ENCODE assay signal across 7 cellular contexts in genomic region chr2:218289639-218290315, GRCh38. TPM values are rescaled to one million over a fixed set of nuclear protein-coding genes. Genes with fewer than 3 reads are reported as not detected.
DNase-seq lines count a peak whose midpoint lies in the region; ATAC-seq, FAIRE-seq and TF ChIP-seq lines count a peak whose summit lies in the region.

No MANE protein-coding gene starts in this region.

- peak overlapping the region; percentile 69; the same call in 1 of the 2 replicates for H3K27ac ChIP-seq in KMS-11
- H3K27ac ChIP-seq in ascending aorta = peak overlapping the region; percentile 98 to 99
- H3K27ac ChIP-seq in stomach smooth muscle (ENCODE audit: low read length) = peak overlapping the region; percentile 92

- no peak overlapping the region for H3K4me3 ChIP-seq in KMS-11 (IDR thresholded peaks at IDR 0.05; ENCODE audit: insufficient read depth, low read depth, low read length)
- peak overlapping the region; percentile 73 to 88 for H3K4me3 ChIP-seq in ascending aorta
- H3K4me3 ChIP-seq in stomach smooth muscle (ENCODE audit: low read length in 2 of 2) = peak overlapping the region; percentile 74 to 90

- H2AFZ ChIP-seq in KMS-11 (ENCODE audit: low read depth) = no peak overlapping the region

- H3K9ac ChIP-seq in KMS-11 (no peak overlapping the region), stomach smooth muscle (ENCODE audit: low read length in 2 of 2) (peak overlapping the region; percentile 47 to 89)

- DNase-seq in ascending aorta (ENCODE audit: low spot score in 2 of 2) (no peak), left colon (no peak), activated gamma-delta T cell (lab: John Stamatoyannopoulos, UW) (no peak), DMS153 (lab: John Stamatoyannopoulos, UW) (no peak), GM12891 (ENCODE audit: insufficient read length, low spot score) (no peak)

- no peak for FAIRE-seq in GM12891 (lab: Jason Lieb, UNC)

- H3K4me1 ChIP-seq in KMS-11 (ENCODE audit: low read depth, poor library complexity, severe bottlenecking) (peaks cover 75% of the 10 kb centered on the region), ascending aorta (peaks cover 32 to 65% of the 10 kb centered on the region in 2 donors), stomach smooth muscle (ENCODE audit: control insufficient read depth, insufficient read depth, low read length) (peaks cover 52% of the 10 kb centered on the region)

- H3K27me3 ChIP-seq in KMS-11 (ENCODE audit: insufficient read depth, low read depth) = no peaks in the 10 kb centered on the region
- H3K27me3 ChIP-seq in ascending aorta = no peaks in the 10 kb centered on the region
- no peaks in the 10 kb centered on the region for H3K27me3 ChIP-seq in stomach smooth muscle (ENCODE audit: control insufficient read depth in 1 of 2, insufficient read depth in 2 of 2, low read length in 2 of 2)

- H4K20me1 ChIP-seq in KMS-11 (ENCODE audit: insufficient read depth) = no peaks in the 10 kb centered on the region

- H3K4me2 ChIP-seq in KMS-11 = peak overlapping the region; percentile 88

- no peaks in the 10 kb centered on the region for H3K9me3 ChIP-seq in ascending aorta
- H3K9me3 ChIP-seq in stomach smooth muscle (ENCODE audit: control insufficient read depth in 2 of 2, low read length in 2 of 2) = no peaks in the 10 kb centered on the region

- ATAC-seq in left colon = peak; percentile 9

- no peak for TF ChIP-seq POLR2A in GM12891 (IDR thresholded peaks at IDR 0.05; ENCODE audit: low read depth, low read length)

- peaks cover 56% of the 10 kb centered on the region for H3K79me2 ChIP-seq in KMS-11 (ENCODE audit: insufficient read depth, low read depth)

- intact Hi-C loops in ascending aorta (cut with DNase I) (loop anchor here (5.0 kb wide), 1 partner anchor 278 kb away; the partner anchor contains the start of genes CNOT9 and USP37), left colon (cut with DNase I, micrococcal nuclease) (no loop called here)

- H3K36me3 ChIP-seq in KMS-11 (ENCODE audit: insufficient read depth) (no peaks in the 10 kb centered on the region), ascending aorta (no peaks in the 10 kb centered on the region), stomach smooth muscle (ENCODE audit: control insufficient read depth in 2 of 2, insufficient read depth in 2 of 2, low read length in 2 of 2) (no peaks in the 10 kb centered on the region)

- TF ChIP-seq CTCF in KMS-11 (conservative IDR thresholded peaks at IDR 0.05; ENCODE audit: low read depth, low read length) = no peak
- no peak for TF ChIP-seq CTCF in ascending aorta (IDR thresholded peaks at IDR 0.05)

TF ChIP-seq in GM12891, 5 proteins besides CTCF, POLR2A, EP300 and RAD21:
- TF ChIP-seq POU2F2 (IDR thresholded peaks at IDR 0.05; ENCODE audit: low read depth, low read length) (no peak), TAF1 (IDR thresholded peaks at IDR 0.05; ENCODE audit: low read depth, low read length) (no peak), PAX5 (IDR thresholded peaks at IDR 0.05; ENCODE audit: insufficient read depth, low read length, severe bottlenecking) (no peak), POLR2AphosphoS5 (IDR thresholded peaks at IDR 0.05; ENCODE audit: low read depth, low read length) (no peak), SPI1 (IDR thresholded peaks at IDR 0.05; ENCODE audit: low read depth, low read length) (no peak)

RNA-seq across cellular contexts. Expression of gene TMBIM1, which starts 2.5 kb away (rescaled TPM):
- total RNA-seq in ascending aorta (320 TPM), left colon (100 to 1,000 TPM; 317 to 426 TPM)
- polyA plus RNA-seq in GM12891 (2012; ENCODE audit: low read depth, missing spikeins) = 37.9 TPM

RNA-seq across cellular contexts. Expression of gene PNKD, which starts 19.5 kb away (rescaled TPM):
- total RNA-seq in ascending aorta = 45.8 TPM
- 100 to 1,000 TPM; 103 to 119 TPM for total RNA-seq in left colon
- polyA plus RNA-seq in GM12891 (2012; ENCODE audit: low read depth, missing spikeins) = 42.6 TPM

RNA-seq across cellular contexts. Expression of gene AAMP, which starts 19.8 kb away (rescaled TPM):
- total RNA-seq in ascending aorta = 73.7 TPM
- total RNA-seq in left colon = 10 to 100 TPM; 96.2 to 97.2 TPM
- 59.1 TPM for polyA plus RNA-seq in GM12891 (2012; ENCODE audit: low read depth, missing spikeins)

RNA-seq across cellular contexts. Expression of gene GPBAR1, which starts 29.0 kb away (rescaled TPM):
- not detected for total RNA-seq in ascending aorta
- 1 to 10 TPM; 1.8 to 3.0 TPM for total RNA-seq in left colon
- polyA plus RNA-seq in GM12891 (2012; ENCODE audit: low read depth, missing spikeins) = 0.22 TPM
